Comparison of ENCODE assay signal across 33 cellular contexts in genomic region chr10:132062641-132063390, GRCh38. TPM values are rescaled to one million over a fixed set of nuclear protein-coding genes. Genes with fewer than 3 reads are reported as not detected.
DNase-seq lines count a peak whose midpoint lies in the region; ATAC-seq and TF ChIP-seq lines count a peak whose summit lies in the region.
"Had no signal": no experiment of that assay in that cellular context is flagged by ENCODE, and none has a peak within 500 bp of the region (broad histone marks: within the 10 kb centered on the region; RNA-seq: fewer than 3 reads in every experiment).

No MANE protein-coding gene starts in this region.

- 48% methylated on average over 16 of the region's 17 CpGs for WGBS in SK-N-SH (ENCODE audit: low lambda C conversion rate)

- no peak for ATAC-seq in SK-N-SH treated with all-trans-retinoic acid at 6 μM for 48 hours
- ATAC-seq in left lobe of liver = no peak
- no peak for ATAC-seq in GM21381 (IDR thresholded peaks at IDR 0.05; ENCODE audit: unreplicated experiment)
- ATAC-seq: activated naive CD8-positive, alpha-beta T cell treated with anti-CD3 and anti-CD28 coated beads, Interleukin-2, amount 50 U/mL, for 24 hours; activated T-cell treated with anti-CD3 and anti-CD28 coated beads, Interleukin-2, amount 50 U/mL, for 72 hours; heart left ventricle; pancreas; stimulated activated naive CD8-positive, alpha-beta T cell treated with anti-CD3 and anti-CD28 coated beads, Interleukin-15, amount 100 ng/mL, for 72 hours had no signal

- H3K9ac ChIP-seq in SK-N-SH = no peak overlapping the region

- CTCF ChIA-PET in SK-N-SH (lab: Yijun Ruan, JAX) = no interaction called here
- CTCF ChIA-PET in activated CD4-positive, alpha-beta T cell treated with anti-CD3 and anti-CD28 coated beads, Interleukin-2, amount 10 ng/mL, durations not matched to agents 7 days and 5 days (lab: Charles Lee) = no interaction called here

- H3K36me3 Mint-ChIP-seq in activated CD4-positive, alpha-beta T cell treated with anti-CD3 and anti-CD28 coated beads, Interleukin-2, amount 10 ng/mL, durations not matched to agents 7 days and 5 days (ENCODE audit: low read depth) = no peaks in the 10 kb centered on the region
- H3K36me3 Mint-ChIP-seq: memory B cell had no signal

- peaks cover 5% of the 10 kb centered on the region for H3K4me1 Mint-ChIP-seq in activated CD4-positive, alpha-beta T cell treated with anti-CD3 and anti-CD28 coated beads, Interleukin-2, amount 10 ng/mL, durations not matched to agents 7 days and 5 days

- H3K27ac Mint-ChIP-seq in activated CD4-positive, alpha-beta T cell treated with anti-CD3 and anti-CD28 coated beads, Interleukin-2, amount 10 ng/mL, durations not matched to agents 7 days and 5 days = no peak overlapping the region
- H3K27ac Mint-ChIP-seq: activated naive CD8-positive, alpha-beta T cell treated with anti-CD3 and anti-CD28 coated beads, Interleukin-2, amount 50 U/mL, for 24 hours; activated T-cell treated with anti-CD3 and anti-CD28 coated beads, Interleukin-2, amount 50 U/mL, for 72 hours; memory B cell; stimulated activated naive CD8-positive, alpha-beta T cell treated with anti-CD3 and anti-CD28 coated beads, Interleukin-15, amount 100 ng/mL, for 72 hours had no signal

- no peaks in the 10 kb centered on the region for H3K9me2 ChIP-seq in SK-N-SH

- no peaks in the 10 kb centered on the region for H3K79me2 ChIP-seq in SK-N-SH (ENCODE audit: insufficient read depth)

- DNase-seq in SK-N-SH = peak; percentile 60
- DNase-seq in SW480 (ENCODE audit: low spot score) = peak; percentile 25
- peak; percentile 35 for DNase-seq in left lobe of liver (ENCODE audit: low spot score)
- DNase-seq in NCI-H345 (lab: John Stamatoyannopoulos, UW) = no peak
- no peak for DNase-seq in activated CD4-positive, alpha-beta T cell treated with anti-CD3 and anti-CD28 coated beads, Interleukin-2, amount 10 ng/mL, durations not matched to agents 7 days and 5 days
- DNase-seq: 8988T; activated CD4-positive, alpha-beta T cell treated with anti-CD3 and anti-CD28 coated beads for 48 hours; activated naive CD8-positive, alpha-beta T cell treated with anti-CD3 and anti-CD28 coated beads, Interleukin-2, amount 50 U/mL, for 24 hours; activated T-cell treated with anti-CD3 and anti-CD28 coated beads, Interleukin-2, amount 50 U/mL, for 72 hours; Calu3; DMS79 treated with DMSO at 0.1 percent for 48 hours; esophagus squamous epithelium; foreskin melanocyte; GDM1; IMR-90; NCI-H146; NCI-H446; NCI-H774; pancreas; retina; SIG-M5; stimulated activated CD4-positive, alpha-beta T cell treated with anti-CD3 and anti-CD28 coated beads, Interleukin-1b, Interleukin-23, amount 100 ng/mL, for 48 hours; stimulated activated naive CD8-positive, alpha-beta T cell treated with anti-CD3 and anti-CD28 coated beads, Interleukin-15, amount 100 ng/mL, for 72 hours had no signal

- H3F3A ChIP-seq in SK-N-SH (replicated peaks; ENCODE audit: insufficient read depth) = no peaks in the 10 kb centered on the region

- no peak overlapping the region for H3K4me3 Mint-ChIP-seq in activated CD4-positive, alpha-beta T cell treated with anti-CD3 and anti-CD28 coated beads, Interleukin-2, amount 10 ng/mL, durations not matched to agents 7 days and 5 days
- H3K4me3 Mint-ChIP-seq: activated naive CD8-positive, alpha-beta T cell treated with anti-CD3 and anti-CD28 coated beads, Interleukin-2, amount 50 U/mL, for 24 hours; activated T-cell treated with anti-CD3 and anti-CD28 coated beads, Interleukin-2, amount 50 U/mL, for 72 hours; central memory CD8-positive, alpha-beta T cell; memory B cell; neural crest cell; stimulated activated naive CD8-positive, alpha-beta T cell treated with anti-CD3 and anti-CD28 coated beads, Interleukin-15, amount 100 ng/mL, for 72 hours had no signal

- no peak for TF ChIP-seq RAD21 in SK-N-SH (IDR thresholded peaks at IDR 0.05; ENCODE audit: low read length)

- no peak overlapping the region for H3K4me2 ChIP-seq in SK-N-SH

- no peak overlapping the region for H3K4me3 ChIP-seq in SK-N-SH (ENCODE audit: low read depth in 2 of 2, low read length in 1 of 2)
- H3K4me3 ChIP-seq: esophagus squamous epithelium, heart left ventricle, pancreas, tibial artery had no signal

- H2AFZ ChIP-seq in SK-N-SH (ENCODE audit: low read depth) = no peak overlapping the region

- no peaks in the 10 kb centered on the region for H3K9me3 Mint-ChIP-seq in activated CD4-positive, alpha-beta T cell treated with anti-CD3 and anti-CD28 coated beads, Interleukin-2, amount 10 ng/mL, durations not matched to agents 7 days and 5 days
- H3K9me3 Mint-ChIP-seq: activated naive CD8-positive, alpha-beta T cell treated with anti-CD3 and anti-CD28 coated beads, Interleukin-2, amount 50 U/mL, for 24 hours; activated T-cell treated with anti-CD3 and anti-CD28 coated beads, Interleukin-2, amount 50 U/mL, for 72 hours; central memory CD8-positive, alpha-beta T cell; memory B cell; neural crest cell; stimulated activated naive CD8-positive, alpha-beta T cell treated with anti-CD3 and anti-CD28 coated beads, Interleukin-15, amount 100 ng/mL, for 72 hours had no signal

- POLR2A ChIA-PET in SK-N-SH (lab: Yijun Ruan, JAX) = no interaction called here
- POLR2A ChIA-PET in activated CD4-positive, alpha-beta T cell treated with anti-CD3 and anti-CD28 coated beads, Interleukin-2, amount 10 ng/mL, durations not matched to agents 7 days and 5 days (lab: Charles Lee) = no interaction called here

- TF ChIP-seq CTCF in SK-N-SH (IDR thresholded peaks at IDR 0.05) = no peak

- H4K20me1 ChIP-seq in SK-N-SH (ENCODE audit: insufficient read depth) = no peaks in the 10 kb centered on the region

- H3K27me3 ChIP-seq in SK-N-SH (ENCODE audit: insufficient read depth) = no peaks in the 10 kb centered on the region
- H3K27me3 ChIP-seq: heart left ventricle, pancreas had no signal

- no peaks in the 10 kb centered on the region; a peak in 1 of 4 replicates for H3K4me1 ChIP-seq in SK-N-SH (ENCODE audit: control insufficient read depth in 1 of 2, insufficient read depth in 2 of 2, low read depth in 1 of 2, low read length in 1 of 2)
- H3K4me1 ChIP-seq: pancreas had no signal

- no peaks in the 10 kb centered on the region for H3K9me3 ChIP-seq in SK-N-SH
- H3K9me3 ChIP-seq: esophagus squamous epithelium, heart left ventricle, pancreas, tibial artery had no signal

- no peak for TF ChIP-seq EP300 in SK-N-SH (IDR thresholded peaks at IDR 0.05; ENCODE audit: borderline replicate concordance in 1 of 2, low read depth in 1 of 2, low read length in 1 of 2)

- H3K27ac ChIP-seq in SK-N-SH (ENCODE audit: low read depth in 2 of 2, low read length in 1 of 2) (no peak overlapping the region), temporal lobe (ENCODE audit: low read depth, low read length) (peak overlapping the region; percentile 98)
- H3K27ac ChIP-seq: esophagus squamous epithelium, heart left ventricle, pancreas, tibial artery had no signal

- H3K27me3 Mint-ChIP-seq in activated CD4-positive, alpha-beta T cell treated with anti-CD3 and anti-CD28 coated beads, Interleukin-2, amount 10 ng/mL, durations not matched to agents 7 days and 5 days = peaks cover 7% of the 10 kb centered on the region

- H3K36me3 ChIP-seq in SK-N-SH (replicated peaks in 1 of 2; ENCODE audit: control insufficient read depth in 1 of 2, insufficient read depth in 2 of 2, low read length in 1 of 2) = no peaks in the 10 kb centered on the region
- H3K36me3 ChIP-seq: esophagus squamous epithelium, heart left ventricle, pancreas, tibial artery had no signal

TF ChIP-seq in SK-N-SH, 30 proteins besides CTCF, POLR2A, EP300 and RAD21 (continues in another document):
- TF ChIP-seq POLR2AphosphoS5 (IDR thresholded peaks at IDR 0.05; ENCODE audit: low read depth, low read length) (no peak), MXI1 (IDR thresholded peaks at IDR 0.05; ENCODE audit: low read depth, low read length) (no peak), MEF2A (IDR thresholded peaks at IDR 0.05; ENCODE audit: borderline replicate concordance, low read depth) (no peak), TEAD4 (IDR thresholded peaks at IDR 0.05; ENCODE audit: borderline replicate concordance, insufficient read depth) (no peak), JUND (IDR thresholded peaks at IDR 0.05) (no peak), GATA2 (CRISPR knock-in tag; IDR thresholded peaks at IDR 0.05) (no peak)
- TF ChIP-seq, protein P1, sequence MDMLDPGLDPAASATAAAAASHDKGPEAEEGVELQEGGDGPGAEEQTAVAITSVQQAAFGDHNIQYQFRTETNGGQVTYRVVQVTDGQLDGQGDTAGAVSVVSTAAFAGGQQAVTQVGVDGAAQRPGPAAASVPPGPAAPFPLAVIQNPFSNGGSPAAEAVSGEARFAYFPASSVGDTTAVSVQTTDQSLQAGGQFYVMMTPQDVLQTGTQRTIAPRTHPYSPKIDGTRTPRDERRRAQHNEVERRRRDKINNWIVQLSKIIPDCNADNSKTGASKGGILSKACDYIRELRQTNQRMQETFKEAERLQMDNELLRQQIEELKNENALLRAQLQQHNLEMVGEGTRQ (IDR thresholded peaks at IDR 0.05; ENCODE audit: borderline replicate concordance, low read depth, low read length) = no peak

TF ChIP-seq in SK-N-SH treated with all-trans-retinoic acid at 6 μM for 48 hours, 23 proteins besides CTCF, POLR2A, EP300 and RAD21 (continues in another document):
- TF ChIP-seq ARNTL (CRISPR knock-in tag; IDR thresholded peaks at IDR 0.05; ENCODE audit: borderline replicate concordance, low read depth) = no peak
- TF ChIP-seq ZNF565 (CRISPR knock-in tag; conservative IDR thresholded peaks at IDR 0.05; ENCODE audit: low read depth) = no peak
- no peak for TF ChIP-seq POU6F1 (CRISPR knock-in tag; IDR thresholded peaks at IDR 0.05; ENCODE audit: borderline replicate concordance, low read depth)

RNA-seq across cellular contexts. Expression of gene JAKMIP3, which starts 2.9 kb away (rescaled TPM):
- 0.02 TPM in 2 replicates for polyA plus RNA-seq in SK-N-SH (2012; rRNA removed)
- under 0.01 and 0.01 TPM in 2 replicates for polyA plus RNA-seq in SK-N-SH (2012; cell fraction: cytosol; rRNA removed)
- 0.04 and 0.05 TPM in 2 replicates for polyA plus RNA-seq in SK-N-SH (2012; cell fraction: nucleus; rRNA removed)
- total RNA-seq in left lobe of liver (0.28 TPM), temporal lobe (4.7 TPM)
- total RNA-seq in activated CD4-positive, alpha-beta T cell treated with anti-CD3 and anti-CD28 coated beads, Interleukin-2, amount 10 ng/mL, durations not matched to agents 7 days and 5 days = under 1 TPM; 0.07 to 0.12 TPM
- total RNA-seq: kidney epithelial cell, LHCN-M2 had no signal

Comparison
In these comparisons a context has a peak if more than half of its experiments do, and no peak if none do; other contexts are left out.
1. DNase-seq: peak in SK-N-SH (single experiment), SW480 (single experiment) and left lobe of liver (single experiment); none in NCI-H345 (single experiment) and activated CD4-positive, alpha-beta T cell treated with anti-CD3 and anti-CD28 coated beads, Interleukin-2, amount 10 ng/mL, durations not matched to agents 7 days and 5 days (single experiment).